20 cellular contexts compared by ENCODE assay signal in the genomic region with DNA sequence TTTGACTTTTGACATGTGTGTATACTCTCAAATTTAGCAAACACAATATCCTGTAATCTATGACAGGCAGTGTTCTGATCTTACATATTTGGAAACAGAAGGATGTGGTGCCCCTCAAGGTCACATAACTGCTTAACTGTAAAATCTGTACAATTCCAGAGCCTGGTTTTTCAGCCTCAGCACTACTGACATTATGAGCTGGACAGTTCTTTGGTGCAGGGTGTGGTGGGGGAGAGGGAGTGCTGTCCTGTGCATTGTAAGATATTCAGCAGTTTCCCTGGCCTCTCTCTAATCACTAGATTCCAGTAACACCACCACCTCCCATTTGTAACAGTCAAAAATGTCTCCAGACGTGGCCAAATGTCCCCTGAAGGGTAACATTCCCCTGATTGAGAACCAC. TPM values are rescaled to one million over a fixed set of nuclear protein-coding genes. Genes with fewer than 3 reads are reported as not detected.
DNase-seq lines count a peak whose midpoint lies in the region; ATAC-seq, FAIRE-seq and TF ChIP-seq lines count a peak whose summit lies in the region.
"Had no signal": no experiment of that assay in that cellular context is flagged by ENCODE, and none has a peak within 500 bp of the region (broad histone marks: within the 10 kb centered on the region; RNA-seq: fewer than 3 reads in every experiment).

No MANE protein-coding gene starts in this region.

- H2BK5ac ChIP-seq in IMR-90 (ENCODE audit: low read depth, low read length, poor library complexity, severe bottlenecking), result peak overlapping the region; percentile 83

- ATAC-seq in IMR-90 (ENCODE audit: low read depth), result peak; percentile 56
- no peak for ATAC-seq in stimulated activated naive B cell treated with anti-CD40 and anti-IgM and Interleukin-4, amounts not matched to agents 10 μg/mL and 1 μg/mL and 100 μg/mL, for 72 hours (replicated peaks)

- no peak overlapping the region for H2AFZ ChIP-seq in IMR-90 (replicated peaks; ENCODE audit: low read length, poor library complexity)

- peaks cover 7% of the 10 kb centered on the region for H3K4me1 ChIP-seq in IMR-90 (ENCODE audit: control insufficient read depth, insufficient read depth, low read length)
- H3K4me1 ChIP-seq: HAP-1 had no signal

- DNase-seq in IMR-90 (no peak), OCI-M1 (lab: John Stamatoyannopoulos, UW) (peak; percentile 20), amniotic epithelial cell (ENCODE audit: low read depth) (peak; percentile 31), type B pancreatic cell (ENCODE audit: extremely low spot score, unreplicated experiment) (no peak), HTR-8/SVneo (ENCODE audit: insufficient read length, low spot score) (no peak)
- DNase-seq in stimulated activated naive B cell treated with anti-CD40 and anti-IgM and Interleukin-4, amounts not matched to agents 10 μg/mL and 1 μg/mL and 100 μg/mL, for 72 hours, result no peak
- DNase-seq: C1 segment of cervical spinal cord; Calu3; CD4-positive, alpha-beta memory T cell; COR-L47; DND-41; GOT3; HFFc6 had no signal

- H3K36me3 Mint-ChIP-seq in stimulated activated naive B cell treated with anti-CD40 and anti-IgM and Interleukin-4, amounts not matched to agents 10 μg/mL and 1 μg/mL and 100 μg/mL, for 72 hours, result peaks cover 31 to 47% of the 10 kb centered on the region in 2 donors
- no peaks in the 10 kb centered on the region for H3K36me3 Mint-ChIP-seq in type B pancreatic cell

- H3K4me1 Mint-ChIP-seq in stimulated activated naive B cell treated with anti-CD40 and anti-IgM and Interleukin-4, amounts not matched to agents 10 μg/mL and 1 μg/mL and 100 μg/mL, for 72 hours, result peaks cover 39 to 62% of the 10 kb centered on the region in 2 donors
- no peaks in the 10 kb centered on the region for H3K4me1 Mint-ChIP-seq in type B pancreatic cell (ENCODE audit: unreplicated experiment)
- H3K4me1 Mint-ChIP-seq: CD4-positive, alpha-beta memory T cell had no signal

- H3K4me3 ChIP-seq in IMR-90 (ENCODE audit: insufficient read depth, low read depth, low read length), result no peak overlapping the region
- H3K4me3 ChIP-seq: HAP-1 had no signal

- no peaks in the 10 kb centered on the region for H3K79me1 ChIP-seq in IMR-90 (ENCODE audit: low read depth in 1 of 2, low read length in 2 of 2)

- no CpG with 5 or more reads among the region's 1 CpG for WGBS in IMR-90 (ENCODE audit: extremely low coverage in 2 of 2, insufficient read length in 1 of 2), 2 experiments

- H4K5ac ChIP-seq in IMR-90 (ENCODE audit: low read depth, low read length), result no peak overlapping the region

- no peak for FAIRE-seq in HTR-8/SVneo (lab: Jason Lieb, UNC)
- FAIRE-seq: G401.6, GM12892, H54 had no signal

- H3K27ac Mint-ChIP-seq in stimulated activated naive B cell treated with anti-CD40 and anti-IgM and Interleukin-4, amounts not matched to agents 10 μg/mL and 1 μg/mL and 100 μg/mL, for 72 hours, result peak overlapping the region; percentile 47
- no peak overlapping the region for H3K27ac Mint-ChIP-seq in type B pancreatic cell
- H3K27ac Mint-ChIP-seq: CD4-positive, alpha-beta memory T cell had no signal

- peak overlapping the region; percentile 80 for H4K91ac ChIP-seq in IMR-90 (ENCODE audit: insufficient read depth, low read depth, low read length)

- no peak overlapping the region for H3K23ac ChIP-seq in IMR-90 (ENCODE audit: low read depth, low read length)

- peak overlapping the region; percentile 69 for H3K4ac ChIP-seq in IMR-90 (ENCODE audit: low read depth, low read length)

- peaks cover 2% of the 10 kb centered on the region; the same call in 1 of the 2 replicates for H3K9me1 ChIP-seq in IMR-90 (ENCODE audit: insufficient read depth, low read length)

- H3K18ac ChIP-seq in IMR-90 (ENCODE audit: low read depth, low read length), result peak overlapping the region; percentile 44; the same call in 1 of the 2 replicates

- H3K27ac ChIP-seq in IMR-90 (ENCODE audit: insufficient read depth, low read length), result peak overlapping the region; percentile 8; the same call in 1 of the 2 replicates

- H3K9me3 ChIP-seq in IMR-90 (ENCODE audit: control insufficient read depth, insufficient read depth, low read length), result no peaks in the 10 kb centered on the region
- H3K9me3 ChIP-seq: HAP-1 had no signal

- no peak for TF ChIP-seq CTCF in IMR-90 (conservative IDR thresholded peaks at IDR 0.05; ENCODE audit: low read depth, low read length)
- no peak for TF ChIP-seq CTCF in type B pancreatic cell (conservative IDR thresholded peaks at IDR 0.05)

- peak overlapping the region; percentile 73; the same call in 2 of the 3 replicates for H2BK15ac ChIP-seq in IMR-90 (ENCODE audit: low read depth, low read length)

- peak overlapping the region; percentile 38; the same call in 1 of the 2 replicates for H2AK5ac ChIP-seq in IMR-90 (ENCODE audit: low read depth, low read length)

- no peak for TF ChIP-seq RAD21 in IMR-90 (IDR thresholded peaks at IDR 0.05; ENCODE audit: low read length)

- CTCF ChIA-PET in IMR-90 (lab: Yijun Ruan, JAX), result no interaction called here

- H3K9me3 Mint-ChIP-seq in stimulated activated naive B cell treated with anti-CD40 and anti-IgM and Interleukin-4, amounts not matched to agents 10 μg/mL and 1 μg/mL and 100 μg/mL, for 72 hours, result peaks cover 9% of the 10 kb centered on the region in 2 donors
- H3K9me3 Mint-ChIP-seq in type B pancreatic cell, result no peaks in the 10 kb centered on the region
- H3K9me3 Mint-ChIP-seq: CD4-positive, alpha-beta memory T cell; HFFc6 had no signal

- dilution Hi-C loops in IMR-90 (cut with HindIII; ENCODE audit: low sequenced_read_pairs, unreplicated experiment), result no loop called here

- H4K8ac ChIP-seq in IMR-90 (ENCODE audit: low read depth in 2 of 2, low read length in 2 of 2), result peak overlapping the region; percentile 41 to 65

- H3K14ac ChIP-seq in IMR-90 (replicated peaks; ENCODE audit: low read depth, low read length), result peak overlapping the region; percentile 38

- no peak for TF ChIP-seq POLR2A in IMR-90 (IDR thresholded peaks at IDR 0.05; ENCODE audit: low read depth, low read length)

- no peaks in the 10 kb centered on the region for H3K36me3 ChIP-seq in IMR-90 (ENCODE audit: control insufficient read depth, insufficient read depth, low read length)
- H3K36me3 ChIP-seq: HAP-1 had no signal

- no peaks in the 10 kb centered on the region for H3K27me3 Mint-ChIP-seq in stimulated activated naive B cell treated with anti-CD40 and anti-IgM and Interleukin-4, amounts not matched to agents 10 μg/mL and 1 μg/mL and 100 μg/mL, for 72 hours
- peaks cover 10% of the 10 kb centered on the region for H3K27me3 Mint-ChIP-seq in type B pancreatic cell
- H3K27me3 Mint-ChIP-seq: CD4-positive, alpha-beta memory T cell had no signal

- no peak overlapping the region for H3K4me3 Mint-ChIP-seq in stimulated activated naive B cell treated with anti-CD40 and anti-IgM and Interleukin-4, amounts not matched to agents 10 μg/mL and 1 μg/mL and 100 μg/mL, for 72 hours
- no peak overlapping the region for H3K4me3 Mint-ChIP-seq in type B pancreatic cell
- H3K4me3 Mint-ChIP-seq: CD4-positive, alpha-beta memory T cell; HFFc6 had no signal

- H2BK120ac ChIP-seq in IMR-90 (ENCODE audit: low read depth, low read length), result peak overlapping the region; percentile 82

- no peaks in the 10 kb centered on the region for H4K20me1 ChIP-seq in IMR-90 (ENCODE audit: insufficient read depth, low read length)

- POLR2A ChIA-PET in IMR-90 (lab: Charles Lee; ENCODE audit: unreplicated experiment), result no interaction called here

- no peaks in the 10 kb centered on the region for H3K27me3 ChIP-seq in IMR-90 (ENCODE audit: control insufficient read depth, insufficient read depth, low read length)

- no TSS peak for BruUV-seq in IMR-90 (replicated peaks; lab: Mats Ljungman, UMichigan)

- no peak overlapping the region for H3K56ac ChIP-seq in IMR-90 (ENCODE audit: extremely low read depth, insufficient read depth, low read length)

- no peak overlapping the region for H3K4me2 ChIP-seq in IMR-90 (ENCODE audit: low read depth, low read length)

- in situ Hi-C loops in IMR-90 (cut with MboI; ENCODE audit: low sequenced_read_pairs), result loop anchor here (10.0 to 25.0 kb wide), 3 partner anchors 695 to 1022 kb away; partner anchors contain the start of gene SELENOH

- intact Hi-C loops in IMR-90 (cut with micrococcal nuclease), result loop anchor here (5.0 to 10.0 kb wide), 7 partner anchors 117 to 1052 kb away; partner anchors contain the start of genes CTNND1, OR9I1 and SELENOH

- H3K9ac ChIP-seq in IMR-90 (ENCODE audit: low read depth, low read length), result peak overlapping the region; percentile 12; the same call in 1 of the 2 replicates

- no peak overlapping the region for H2AK9ac ChIP-seq in IMR-90 (replicated peaks; ENCODE audit: low read depth, low read length, poor library complexity)

- H2BK20ac ChIP-seq in IMR-90 (ENCODE audit: low read depth, low read length), result peak overlapping the region; percentile 83

TF ChIP-seq in IMR-90, 13 proteins besides CTCF, POLR2A, EP300 and RAD21 (continues in another document):
- TF ChIP-seq FOS (IDR thresholded peaks at IDR 0.05; ENCODE audit: low read depth, low read length) (no peak), CEBPB (IDR thresholded peaks at IDR 0.05; ENCODE audit: low read depth, low read length) (no peak), RFX5 (IDR thresholded peaks at IDR 0.05; ENCODE audit: low read depth, low read length) (no peak), MAZ (IDR thresholded peaks at IDR 0.05; ENCODE audit: borderline replicate concordance, low read depth, low read length) (no peak), CHD1 (IDR thresholded peaks at IDR 0.05; ENCODE audit: low read depth, low read length) (no peak), MXI1 (IDR thresholded peaks at IDR 0.05; ENCODE audit: borderline replicate concordance, low read depth, low read length) (no peak)
- TF ChIP-seq, protein P1, sequence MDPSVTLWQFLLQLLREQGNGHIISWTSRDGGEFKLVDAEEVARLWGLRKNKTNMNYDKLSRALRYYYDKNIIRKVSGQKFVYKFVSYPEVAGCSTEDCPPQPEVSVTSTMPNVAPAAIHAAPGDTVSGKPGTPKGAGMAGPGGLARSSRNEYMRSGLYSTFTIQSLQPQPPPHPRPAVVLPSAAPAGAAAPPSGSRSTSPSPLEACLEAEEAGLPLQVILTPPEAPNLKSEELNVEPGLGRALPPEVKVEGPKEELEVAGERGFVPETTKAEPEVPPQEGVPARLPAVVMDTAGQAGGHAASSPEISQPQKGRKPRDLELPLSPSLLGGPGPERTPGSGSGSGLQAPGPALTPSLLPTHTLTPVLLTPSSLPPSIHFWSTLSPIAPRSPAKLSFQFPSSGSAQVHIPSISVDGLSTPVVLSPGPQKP (IDR thresholded peaks at IDR 0.05; ENCODE audit: borderline replicate concordance, low read depth, low read length), result no peak

RNA-seq across cellular contexts. Expression of gene OR5B21, which starts 1.8 kb away (rescaled TPM):
- not detected in 2 replicates for total RNA-seq in IMR-90 (2012; rRNA removed)
- polyA plus RNA-seq in IMR-90 (2012; rRNA removed), result not detected in 2 replicates
- not detected in 2 replicates for polyA plus RNA-seq in IMR-90 (2012; cell fraction: cytosol; rRNA removed)
- polyA plus RNA-seq in IMR-90 (2012; cell fraction: nucleus; rRNA removed; ENCODE audit: low replicate concordance), result 0.11 TPM in 1 of 2 replicates, not detected in the other
- total RNA-seq in type B pancreatic cell (ENCODE audit: low replicate concordance), result not detected in 2 replicates
- total RNA-seq: A172, A673, Calu3 had no signal
- polyA plus RNA-seq: BJ; CD4-positive, alpha-beta memory T cell had no signal

Comparison
In these comparisons a context has a peak if more than half of its experiments do, and no peak if none do; other contexts are left out.
1. DNase-seq: peak in OCI-M1 (single experiment) and amniotic epithelial cell (single experiment); none in IMR-90 (single experiment), stimulated activated naive B cell treated with anti-CD40 and anti-IgM and Interleukin-4, amounts not matched to agents 10 μg/mL and 1 μg/mL and 100 μg/mL, for 72 hours (single experiment), type B pancreatic cell (single experiment) and HTR-8/SVneo (single experiment).